1 cellular context compared by ENCODE assay signal in the genomic region with DNA sequence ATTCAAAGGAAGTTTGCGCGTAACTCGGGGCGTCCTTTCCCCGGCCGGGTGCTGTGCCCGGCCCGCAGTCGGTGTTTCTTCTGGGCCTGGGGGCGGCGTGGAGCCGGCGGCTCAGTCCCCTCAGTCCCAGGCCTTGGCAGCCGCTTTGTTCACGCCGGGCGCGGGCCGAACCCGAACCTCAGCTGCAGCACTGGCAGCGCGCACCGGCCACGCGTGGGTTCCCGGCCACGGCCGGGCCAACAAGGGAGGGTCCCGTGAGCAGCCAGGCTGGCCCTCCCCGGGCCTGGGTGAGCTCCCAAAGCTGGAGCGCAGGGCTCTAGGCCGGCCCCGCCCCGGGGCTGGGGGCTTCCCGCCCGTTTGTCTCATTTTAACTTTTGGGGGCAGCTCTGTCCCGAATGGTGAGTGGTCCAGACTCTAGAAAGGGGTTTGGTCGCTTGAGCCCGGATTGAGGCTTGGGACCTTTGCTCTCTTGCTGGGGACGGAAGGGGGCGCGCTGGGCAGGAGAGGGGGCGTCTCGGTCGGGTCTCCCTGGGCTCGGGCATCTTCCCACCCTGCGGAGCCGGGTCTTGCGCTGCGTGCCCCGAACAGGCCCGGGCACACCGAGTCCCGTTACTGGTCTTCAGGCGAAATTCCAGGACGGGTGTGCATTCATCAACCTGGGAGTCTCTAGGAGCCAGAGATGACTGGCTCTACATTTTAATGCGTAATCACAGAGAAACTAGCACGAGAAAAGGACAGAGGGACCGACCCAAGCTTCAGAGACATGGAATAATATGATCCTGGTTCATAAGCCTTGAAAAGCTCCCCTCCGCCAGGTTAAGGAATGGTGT.
TF ChIP-seq lines count a peak whose summit lies in the region.

No MANE protein-coding gene starts in this region.

TF ChIP-seq in H1, 55 proteins besides CTCF, POLR2A, EP300 and RAD21:
- TF ChIP-seq KDM4A (IDR thresholded peaks at IDR 0.05; ENCODE audit: low read depth, low read length, severe bottlenecking), result peak; percentile 12
- no peak for TF ChIP-seq TAF7 (optimal IDR thresholded peaks at IDR 0.05; ENCODE audit: borderline replicate concordance, low read depth, low read length)
- TF ChIP-seq BACH1 (IDR thresholded peaks at IDR 0.05; ENCODE audit: low read length), result peak; percentile 24; the same call in 1 of the 2 replicates
- no peak for TF ChIP-seq HDAC6 (IDR thresholded peaks at IDR 0.05; ENCODE audit: low read depth, low read length)
- no peak for TF ChIP-seq EZH2 (IDR thresholded peaks at IDR 0.05; ENCODE audit: low read depth, low read length, severe bottlenecking)
- TF ChIP-seq, protein P1, sequence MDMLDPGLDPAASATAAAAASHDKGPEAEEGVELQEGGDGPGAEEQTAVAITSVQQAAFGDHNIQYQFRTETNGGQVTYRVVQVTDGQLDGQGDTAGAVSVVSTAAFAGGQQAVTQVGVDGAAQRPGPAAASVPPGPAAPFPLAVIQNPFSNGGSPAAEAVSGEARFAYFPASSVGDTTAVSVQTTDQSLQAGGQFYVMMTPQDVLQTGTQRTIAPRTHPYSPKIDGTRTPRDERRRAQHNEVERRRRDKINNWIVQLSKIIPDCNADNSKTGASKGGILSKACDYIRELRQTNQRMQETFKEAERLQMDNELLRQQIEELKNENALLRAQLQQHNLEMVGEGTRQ (IDR thresholded peaks at IDR 0.05; ENCODE audit: low read length), result no peak
- TF ChIP-seq JUN (IDR thresholded peaks at IDR 0.05; ENCODE audit: low read depth, low read length), result no peak
- TF ChIP-seq SIN3A (conservative IDR thresholded peaks at IDR 0.05 in 1 of 2, IDR thresholded peaks at IDR 0.05 in 1 of 2; ENCODE audit: low read depth in 1 of 2, low read length in 2 of 2), result 0 out of 4 replicates have a peak, but pooled peaks of 1 of the 2 experiments have one; percentile 11
- no peak for TF ChIP-seq CTBP2 (IDR thresholded peaks at IDR 0.05; ENCODE audit: borderline replicate concordance, insufficient read depth, insufficient read length, low read length)
- 0 out of 2 replicates have a peak, but pooled peaks have one; percentile 20 for TF ChIP-seq TAF1 (IDR thresholded peaks at IDR 0.05; ENCODE audit: low read depth, low read length)
- no peak for TF ChIP-seq TEAD4 (IDR thresholded peaks at IDR 0.05; ENCODE audit: low read depth, low read length)
- TF ChIP-seq HDAC2 (IDR thresholded peaks at IDR 0.05; ENCODE audit: borderline replicate concordance in 1 of 2, low read depth in 2 of 2, low read length in 2 of 2), result no peak
- TF ChIP-seq, protein P2, sequence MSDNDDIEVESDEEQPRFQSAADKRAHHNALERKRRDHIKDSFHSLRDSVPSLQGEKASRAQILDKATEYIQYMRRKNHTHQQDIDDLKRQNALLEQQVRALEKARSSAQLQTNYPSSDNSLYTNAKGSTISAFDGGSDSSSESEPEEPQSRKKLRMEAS (IDR thresholded peaks at IDR 0.05), result 0 out of 2 replicates have a peak, but pooled peaks have one; percentile 9
- no peak for TF ChIP-seq SP4 (IDR thresholded peaks at IDR 0.05; ENCODE audit: low read length)
- TF ChIP-seq EGR1 (IDR thresholded peaks at IDR 0.05; ENCODE audit: borderline replicate concordance, low read depth, low read length), result peak; percentile 69; the same call in 1 of the 2 replicates
- no peak for TF ChIP-seq JUND (IDR thresholded peaks at IDR 0.05; ENCODE audit: low read length)
- TF ChIP-seq ZNF274 (IDR thresholded peaks at IDR 0.05; ENCODE audit: borderline replicate concordance, extremely low read depth, low read length), result no peak
- TF ChIP-seq GABPA (IDR thresholded peaks at IDR 0.05; ENCODE audit: borderline replicate concordance, insufficient read depth, low read length), result no peak
- no peak; the same call in 1 of the 2 replicates for TF ChIP-seq YY1 (IDR thresholded peaks at IDR 0.05; ENCODE audit: low read depth, low read length)
- peak; percentile 9; the same call in 1 of the 2 replicates for TF ChIP-seq PHF8 (conservative IDR thresholded peaks at IDR 0.05; ENCODE audit: low read depth, low read length)
TF ChIP-seq in H1: peak in this region for 7.
